In genomic region chr2:240375024-240375645, GRCh38 we compare ENCODE assay signal across 26 cellular contexts.
DNase-seq lines count a peak whose midpoint lies in the region; ATAC-seq, FAIRE-seq and TF ChIP-seq lines count a peak whose summit lies in the region.
"Had no signal": no experiment of that assay in that cellular context is flagged by ENCODE, and none has a peak within 500 bp of the region (broad histone marks: within the 10 kb centered on the region; RNA-seq: fewer than 3 reads in every experiment).

No MANE protein-coding gene starts in this region.

- H3K9me3 ChIP-seq in heart left ventricle: peaks cover 0 to 7% (median 0%) of the 10 kb centered on the region in 12 donors
- H3K9me3 ChIP-seq in astrocyte (ENCODE audit: insufficient read depth, low read depth, low read length): no peaks in the 10 kb centered on the region
- H3K9me3 ChIP-seq in upper lobe of left lung: no peaks in the 10 kb centered on the region
- H3K9me3 ChIP-seq: breast epithelium had no signal

- peaks cover 0 to 40% (median 19%) of the 10 kb centered on the region in 12 donors for H3K4me1 ChIP-seq in heart left ventricle
- H3K4me1 ChIP-seq in astrocyte (ENCODE audit: insufficient read depth, low read length): peaks cover 40% of the 10 kb centered on the region
- peaks cover 3 to 8% (median 6%) of the 10 kb centered on the region in 4 donors for H3K4me1 ChIP-seq in upper lobe of left lung
- H3K4me1 ChIP-seq: breast epithelium had no signal

- H3K9me3 Mint-ChIP-seq in astrocyte (ENCODE audit: unreplicated experiment) (no peaks in the 10 kb centered on the region), nephron (peaks cover 5% of the 10 kb centered on the region)
- H3K9me3 Mint-ChIP-seq in activated T-helper 17 cell treated with anti-CD3 and anti-CD28 coated beads, Interleukin-2, amount 50 U/mL, for 72 hours: peaks cover 4% of the 10 kb centered on the region
- H3K9me3 Mint-ChIP-seq: IgD-negative memory B cell had no signal

- H3K27me3 Mint-ChIP-seq in astrocyte (ENCODE audit: low read depth, unreplicated experiment): peaks cover 8% of the 10 kb centered on the region
- peaks cover 6% of the 10 kb centered on the region for H3K27me3 Mint-ChIP-seq in nephron (ENCODE audit: low read depth)
- H3K27me3 Mint-ChIP-seq in activated T-helper 17 cell treated with anti-CD3 and anti-CD28 coated beads, Interleukin-2, amount 50 U/mL, for 72 hours: no peaks in the 10 kb centered on the region
- H3K27me3 Mint-ChIP-seq: activated B cell treated with CpG ODN at 0.5 μM for 24 hours; CD4-positive, alpha-beta memory T cell had no signal

- H3K79me2 ChIP-seq in astrocyte (ENCODE audit: insufficient read depth, low read length): no peaks in the 10 kb centered on the region

- TF ChIP-seq POLR2A in heart left ventricle (IDR thresholded peaks at IDR 0.05) (no peak), upper lobe of left lung (IDR thresholded peaks at IDR 0.05) (no peak), GM12892 (IDR thresholded peaks at IDR 0.05; ENCODE audit: low read depth, low read length) (no peak)

- peak overlapping the region; percentile 81 for H3K27ac Mint-ChIP-seq in astrocyte (ENCODE audit: unreplicated experiment)
- peak overlapping the region in 2 of 3 experiments; percentile 30 to 38 for H3K27ac Mint-ChIP-seq in nephron
- no peak overlapping the region for H3K27ac Mint-ChIP-seq in activated T-helper 17 cell treated with anti-CD3 and anti-CD28 coated beads, Interleukin-2, amount 50 U/mL, for 72 hours
- H3K27ac Mint-ChIP-seq: activated B cell treated with CpG ODN at 0.5 μM for 24 hours; activated CD8-positive, alpha-beta memory T cell treated with anti-CD3 and anti-CD28 coated beads, Interleukin-2, amount 10 ng/mL, durations not matched to agents 7 days and 5 days; CD4-positive, alpha-beta memory T cell; IgD-negative memory B cell had no signal

- no peak overlapping the region for H3K4me3 Mint-ChIP-seq in astrocyte (ENCODE audit: unreplicated experiment)
- H3K4me3 Mint-ChIP-seq in nephron: no peak overlapping the region
- H3K4me3 Mint-ChIP-seq in activated T-helper 17 cell treated with anti-CD3 and anti-CD28 coated beads, Interleukin-2, amount 50 U/mL, for 72 hours: no peak overlapping the region
- H3K4me3 Mint-ChIP-seq: activated B cell treated with CpG ODN at 0.5 μM for 24 hours; activated CD8-positive, alpha-beta memory T cell treated with anti-CD3 and anti-CD28 coated beads, Interleukin-2, amount 10 ng/mL, durations not matched to agents 7 days and 5 days; CD4-positive, alpha-beta memory T cell; IgD-negative memory B cell had no signal

- H3K4me1 Mint-ChIP-seq in astrocyte (ENCODE audit: low read depth, unreplicated experiment) (peaks cover 14% of the 10 kb centered on the region), nephron (peaks cover 25% of the 10 kb centered on the region)
- H3K4me1 Mint-ChIP-seq in activated T-helper 17 cell treated with anti-CD3 and anti-CD28 coated beads, Interleukin-2, amount 50 U/mL, for 72 hours: no peaks in the 10 kb centered on the region
- H3K4me1 Mint-ChIP-seq: activated B cell treated with CpG ODN at 0.5 μM for 24 hours; activated CD8-positive, alpha-beta memory T cell treated with anti-CD3 and anti-CD28 coated beads, Interleukin-2, amount 10 ng/mL, durations not matched to agents 7 days and 5 days; CD4-positive, alpha-beta memory T cell; IgD-negative memory B cell had no signal

- H3K27me3 ChIP-seq in heart left ventricle (no peaks in the 10 kb centered on the region), astrocyte (ENCODE audit: insufficient read depth, low read length) (no peaks in the 10 kb centered on the region), upper lobe of left lung (no peaks in the 10 kb centered on the region)

- no peaks in the 10 kb centered on the region for H3K36me3 Mint-ChIP-seq in astrocyte (ENCODE audit: low read depth, unreplicated experiment)
- H3K36me3 Mint-ChIP-seq in nephron (ENCODE audit: low read depth): no peaks in the 10 kb centered on the region
- no peaks in the 10 kb centered on the region for H3K36me3 Mint-ChIP-seq in activated T-helper 17 cell treated with anti-CD3 and anti-CD28 coated beads, Interleukin-2, amount 50 U/mL, for 72 hours (ENCODE audit: low read depth)
- H3K36me3 Mint-ChIP-seq: activated CD8-positive, alpha-beta memory T cell treated with anti-CD3 and anti-CD28 coated beads, Interleukin-2, amount 10 ng/mL, durations not matched to agents 7 days and 5 days; CD4-positive, alpha-beta memory T cell; IgD-negative memory B cell had no signal

- H3K36me3 ChIP-seq in heart left ventricle (no peaks in the 10 kb centered on the region), astrocyte (ENCODE audit: insufficient read depth, low read length) (no peaks in the 10 kb centered on the region), upper lobe of left lung (no peaks in the 10 kb centered on the region)
- H3K36me3 ChIP-seq: breast epithelium had no signal

- no peak for TF ChIP-seq EP300 in upper lobe of left lung (IDR thresholded peaks at IDR 0.05)

- intact Hi-C loops in heart left ventricle (cut with DNase I) (loop anchor here in 3 of 10 donors (10.0 kb wide), 2 partner anchors 60 to 140 kb away; partner anchors contain the start of gene GPC1 (in 1 of the 3)), Right ventricle myocardium superior (cut with DNase I) (loop anchor here (10.0 kb wide), 1 partner anchor 140 kb away; no protein-coding TSS in a partner anchor)

- H3K9ac ChIP-seq in astrocyte (ENCODE audit: low read length): peak overlapping the region; percentile 70

- DNase-seq in heart left ventricle: peak in 1 of 5 donors; percentile 11
- no peak for DNase-seq in Right ventricle myocardium superior
- DNase-seq in astrocyte (ENCODE audit: low read depth): no peak
- peak in 1 of 2 donors; percentile 78 for DNase-seq in upper lobe of left lung
- no peak for DNase-seq in GM12892 (ENCODE audit: insufficient read length)
- DNase-seq: activated B cell treated with CpG ODN at 0.5 μM for 24 hours; activated CD8-positive, alpha-beta memory T cell treated with anti-CD3 and anti-CD28 coated beads, Interleukin-2, amount 10 ng/mL, durations not matched to agents 7 days and 5 days; activated naive CD4-positive, alpha-beta T cell treated with Interleukin-2 at 50 U/mL for 16 hours; activated T-cell treated with anti-CD3 and anti-CD28 coated beads, Interleukin-2, amount 50 U/mL, for 48 hours; CD4-positive, alpha-beta memory T cell; effector CD8-positive, alpha-beta T cell; hippocampal formation; NCI-H1105; NCI-H1930; SIG-M5; stimulated activated CD4-positive, alpha-beta T cell treated with anti-CD3 and anti-CD28 coated beads, Interleukin-2, amount 100 ng/mL, for 48 hours; T-helper 9 cell had no signal

- H2AFZ ChIP-seq in astrocyte (ENCODE audit: low read depth, low read length): no peak overlapping the region

- H3K27ac ChIP-seq in heart left ventricle (peak overlapping the region in 9 of 12 donors; percentile 66 to 89 (median 76)), astrocyte (ENCODE audit: low read depth, low read length) (no peak overlapping the region), upper lobe of left lung (peak overlapping the region in 3 of 4 donors; percentile 41 to 68 (median 67))
- H3K27ac ChIP-seq: 22Rv1, breast epithelium had no signal

- no peaks in the 10 kb centered on the region for H4K20me1 ChIP-seq in astrocyte (ENCODE audit: insufficient read depth, low read length)

- no peak overlapping the region for H3K4me3 ChIP-seq in heart left ventricle
- no peak overlapping the region for H3K4me3 ChIP-seq in astrocyte (ENCODE audit: insufficient read depth, low read depth, low read length)
- no peak overlapping the region for H3K4me3 ChIP-seq in upper lobe of left lung
- H3K4me3 ChIP-seq: breast epithelium, GM12878 had no signal

- TF ChIP-seq CTCF in heart left ventricle (IDR thresholded peaks at IDR 0.05) (no peak), astrocyte (IDR thresholded peaks at IDR 0.05; ENCODE audit: insufficient read depth, low read depth, low read length) (no peak), nephron (IDR thresholded peaks at IDR 0.05; ENCODE audit: unreplicated experiment in 3 of 3) (no peak), upper lobe of left lung (IDR thresholded peaks at IDR 0.05) (no peak)

- FAIRE-seq in astrocyte (lab: Jason Lieb, UNC) (no peak), GM12892 (lab: Jason Lieb, UNC) (no peak)
- FAIRE-seq: colon, GM12878 had no signal

- 91 to 93% (median 93%) methylated on average over 24 to 28 of the region's 28 CpGs for WGBS in heart left ventricle, 4 donors
- 93 to 95% methylated on average over 28 of the region's 28 CpGs for WGBS in upper lobe of left lung, 2 donors

- ATAC-seq in heart left ventricle (no peak), Right ventricle myocardium superior (ENCODE audit: poor library complexity) (no peak), upper lobe of left lung (ENCODE audit: low FRiP score in 2 of 2) (no peak), HG03108 (IDR thresholded peaks at IDR 0.05; ENCODE audit: unreplicated experiment) (no peak)
- ATAC-seq in activated T-helper 17 cell treated with anti-CD3 and anti-CD28 coated beads, Interleukin-2, amount 50 U/mL, for 72 hours (replicated peaks): no peak
- ATAC-seq: activated CD8-positive, alpha-beta memory T cell treated with anti-CD3 and anti-CD28 coated beads, Interleukin-2, amount 10 ng/mL, durations not matched to agents 7 days and 5 days; GM12878; left colon had no signal

- no peak overlapping the region for H3K4me2 ChIP-seq in astrocyte (ENCODE audit: low read length)
